Comparison of ENCODE assay signal across 8 cellular contexts in the genomic region with DNA sequence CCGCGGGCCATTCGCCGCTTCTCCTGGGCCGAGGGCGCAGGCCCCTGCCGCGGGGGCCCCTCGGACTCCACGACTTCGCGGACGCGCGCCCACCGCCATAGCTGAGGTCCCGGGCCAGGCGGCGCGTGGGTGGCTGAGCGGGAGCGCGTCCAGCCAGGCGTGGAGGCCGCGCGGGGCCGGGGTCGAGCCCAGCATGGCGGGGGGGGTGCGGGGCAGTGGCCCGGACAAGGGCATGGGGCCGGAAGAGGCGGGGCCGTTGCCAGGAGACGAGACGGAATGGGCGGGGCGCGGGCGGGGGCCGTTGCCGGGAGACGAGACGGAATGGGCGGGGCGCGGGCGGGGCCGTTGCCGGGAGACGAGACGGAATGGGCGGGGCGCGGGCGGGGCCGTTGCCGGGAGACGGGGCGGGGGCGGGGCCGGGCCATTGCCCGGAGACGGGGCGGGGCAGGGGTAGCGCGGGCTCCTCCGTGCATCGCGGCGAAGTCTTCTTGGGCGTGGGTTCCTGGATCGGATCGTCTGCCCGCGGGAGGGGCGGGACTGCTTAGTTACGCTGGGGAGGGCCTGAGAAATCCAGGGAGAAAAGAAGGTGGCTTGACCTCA. TPM values are rescaled to one million over a fixed set of nuclear protein-coding genes. Genes with fewer than 3 reads are reported as not detected.
A peak's percentile ranks its signal among the peaks of the same experiment; 100 is the strongest.
DNase-seq lines count a peak whose midpoint lies in the region; ATAC-seq and TF ChIP-seq lines count a peak whose summit lies in the region.

No MANE protein-coding gene starts in this region.

- H3K9me3 Mint-ChIP-seq in brain: no peaks in the 10 kb centered on the region

- H3K4me3 ChIP-seq in HFF-Myc (replicated peaks; ENCODE audit: low read depth, low read length) (peak overlapping the region; percentile 29), iPS-18c (ENCODE audit: insufficient read depth, low read depth, low read length) (peak overlapping the region; percentile 66), smooth muscle cell (peak overlapping the region; percentile 74)

- peak overlapping the region; percentile 81 to 86 (median 84) for H3K4me3 Mint-ChIP-seq in brain

- H3K9ac ChIP-seq in smooth muscle cell (ENCODE audit: low read depth): peak overlapping the region; percentile 70

- no peaks in the 10 kb centered on the region for H3K9me3 ChIP-seq in iPS-18c (ENCODE audit: control insufficient read depth, insufficient read depth, low read length)
- H3K9me3 ChIP-seq in smooth muscle cell (replicated peaks; ENCODE audit: low read depth): no peaks in the 10 kb centered on the region

- peak overlapping the region in 3 of 5 experiments; percentile 55 to 81 (median 67) for H3K27ac Mint-ChIP-seq in brain

- H3K4me1 ChIP-seq in smooth muscle cell (ENCODE audit: low read depth): peaks cover 24% of the 10 kb centered on the region

- H3F3A ChIP-seq in smooth muscle cell (ENCODE audit: low read depth): no peaks in the 10 kb centered on the region

- H3K36me3 Mint-ChIP-seq in brain: no peaks in the 10 kb centered on the region

- no peaks in the 10 kb centered on the region for H3K36me3 ChIP-seq in smooth muscle cell (ENCODE audit: low read depth)

- no peak for DNase-seq in HFF-Myc (ENCODE audit: extremely low read depth, low read depth)
- DNase-seq in NCI-H1048 (lab: John Stamatoyannopoulos, UW): peak; percentile 27
- peak; percentile 56 for DNase-seq in smooth muscle cell (lab: John Stamatoyannopoulos, UW; ENCODE audit: unreplicated experiment)
- DNase-seq in retina: no peak

- H3K79me2 ChIP-seq in smooth muscle cell (ENCODE audit: low read depth): no peaks in the 10 kb centered on the region

- 3% methylated on average over 7 of the region's 79 CpGs for WGBS in smooth muscle cell (ENCODE audit: low lambda C conversion rate)

- peak; percentile 69 for ATAC-seq in GM18498 (IDR thresholded peaks at IDR 0.05; ENCODE audit: unreplicated experiment)

- H4K20me1 ChIP-seq in smooth muscle cell (ENCODE audit: low read depth): no peaks in the 10 kb centered on the region

- no peak for TF ChIP-seq CTCF in HFF-Myc (IDR thresholded peaks at IDR 0.05; ENCODE audit: low read depth, low read length, missing control alignments)
- TF ChIP-seq CTCF in VCaP (conservative IDR thresholded peaks at IDR 0.05): no peak
- TF ChIP-seq CTCF in brain (conservative IDR thresholded peaks at IDR 0.05): no peak
- no peak for TF ChIP-seq CTCF in smooth muscle cell (IDR thresholded peaks at IDR 0.05; ENCODE audit: borderline replicate concordance, insufficient read depth, poor library complexity, severe bottlenecking)

- peak overlapping the region; percentile 96 for H3K4me2 ChIP-seq in smooth muscle cell

- H2AFZ ChIP-seq in smooth muscle cell (ENCODE audit: low read depth): peak overlapping the region; percentile 49

- H3K27me3 Mint-ChIP-seq in brain: peaks cover 8% of the 10 kb centered on the region

- no peaks in the 10 kb centered on the region for H3K27me3 ChIP-seq in smooth muscle cell (ENCODE audit: low read depth)

- peak overlapping the region; percentile 81 for H3K27ac ChIP-seq in VCaP
- peak overlapping the region; percentile 31 for H3K27ac ChIP-seq in smooth muscle cell (ENCODE audit: low read depth)

- H3K4me1 Mint-ChIP-seq in brain: peaks cover 32% of the 10 kb centered on the region

RNA-seq across cellular contexts. Expression of a gene that starts 14.8 kb away (rescaled TPM):
- polyA plus RNA-seq in brain (ENCODE audit: insufficient read depth, low read depth, low replicate concordance): 0.15 TPM
- total RNA-seq in smooth muscle cell: 0.36 and 0.85 TPM in 2 replicates
- polyA plus RNA-seq in smooth muscle cell: 0.70 and 0.96 TPM in 2 replicates

RNA-seq across cellular contexts. Expression of a gene that starts 24.2 kb away (rescaled TPM):
- not detected for polyA plus RNA-seq in brain (ENCODE audit: insufficient read depth, low read depth, low replicate concordance)
- total RNA-seq in smooth muscle cell: not detected in 2 replicates
- 0.33 TPM in 1 of 2 replicates, not detected in the other for polyA plus RNA-seq in smooth muscle cell

RNA-seq across cellular contexts. Expression of a gene that starts 31.8 kb away (rescaled TPM):
- polyA plus RNA-seq in brain (ENCODE audit: insufficient read depth, low read depth, low replicate concordance) (not detected), smooth muscle cell (not detected in 2 replicates)
- total RNA-seq in smooth muscle cell: not detected in 2 replicates

RNA-seq across cellular contexts. Expression of a gene that starts 46.8 kb away (rescaled TPM):
- polyA plus RNA-seq in brain (ENCODE audit: insufficient read depth, low read depth, low replicate concordance): 58.0 TPM
- 39.5 and 48.5 TPM in 2 replicates for total RNA-seq in smooth muscle cell
- 40.5 and 47.0 TPM in 2 replicates for polyA plus RNA-seq in smooth muscle cell

RNA-seq across cellular contexts. Expression of a gene that starts 46.9 kb away (rescaled TPM):
- polyA plus RNA-seq in brain (ENCODE audit: insufficient read depth, low read depth, low replicate concordance) (39.1 TPM), smooth muscle cell (52.3 and 70.2 TPM in 2 replicates)
- 15.3 and 20.0 TPM in 2 replicates for total RNA-seq in smooth muscle cell

Comparison
In these comparisons a context has a peak if more than half of its experiments do, and no peak if none do; other contexts are left out.
1. DNase-seq: peak in NCI-H1048 (single experiment) and smooth muscle cell (single experiment); none in HFF-Myc (single experiment) and retina (single experiment).
2. Peak in every context shown above with its lines, with median percentiles within 50 percentile points of each other: H3K4me3 ChIP-seq.